In genomic region chr3:133966954-133967353, GRCh38 we compare ENCODE assay signal across 32 cellular contexts.
"Had no signal": no experiment of that assay in that cellular context is flagged by ENCODE, and none has a peak within 500 bp of the region (broad histone marks: within the 10 kb centered on the region; RNA-seq: fewer than 3 reads in every experiment).

No MANE protein-coding gene starts in this region.

- H3K36me3 Mint-ChIP-seq: activated naive CD8-positive, alpha-beta T cell had no signal

- FAIRE-seq: bronchial epithelial cell, colon, endometrium, islet of Langerhans had no signal

- H3K36me3 ChIP-seq: esophagus squamous epithelium, heart right ventricle, ovary, prostate gland, suprapubic skin, tibial nerve had no signal

- H3K27ac Mint-ChIP-seq: activated CD4-positive, alpha-beta T cell treated with anti-CD3 and anti-CD28 coated beads for 36 hours; activated naive CD8-positive, alpha-beta T cell; activated T-cell treated with anti-CD3 and anti-CD28 coated beads, Interleukin-2, amount 50 U/mL, for 72 hours; nephron; T-helper 2 cell treated with Interferon-gamma antibody and Interleukin-4, amounts not matched to agents 5 μg/mL and 100 μg/mL, for 36 hours had no signal

- H3K4me3 ChIP-seq: esophagus squamous epithelium, heart right ventricle, left ventricle myocardium inferior, lung, ovary, prostate gland, smooth muscle cell, suprapubic skin, tibial nerve had no signal

- H3K4me3 Mint-ChIP-seq: activated CD4-positive, alpha-beta T cell treated with anti-CD3 and anti-CD28 coated beads for 36 hours; activated naive CD8-positive, alpha-beta T cell; activated T-cell treated with anti-CD3 and anti-CD28 coated beads, Interleukin-2, amount 50 U/mL, for 72 hours; central memory CD8-positive, alpha-beta T cell; nephron; T-helper 2 cell treated with Interferon-gamma antibody and Interleukin-4, amounts not matched to agents 5 μg/mL and 100 μg/mL, for 36 hours had no signal

- H3K4me2 ChIP-seq: smooth muscle cell had no signal

- H3K4me1 ChIP-seq: prostate gland had no signal

- H3K9me3 Mint-ChIP-seq: nephron; T-helper 2 cell treated with Interferon-gamma antibody and Interleukin-4, amounts not matched to agents 5 μg/mL and 100 μg/mL, for 36 hours had no signal

- DNase-seq: activated CD4-positive, alpha-beta T cell treated with anti-CD3 and anti-CD28 coated beads for 36 hours; activated CD4-positive, CD25-positive, alpha-beta regulatory T cell; activated naive CD4-positive, alpha-beta T cell; activated T-cell treated with anti-CD3 and anti-CD28 coated beads for 4 hours; activated T-cell treated with anti-CD3 and anti-CD28 coated beads, Interleukin-2, amount 50 U/mL, for 72 hours; anterior cingulate cortex; dermis blood vessel endothelial cell; effector CD4-positive, alpha-beta T cell; esophagus squamous epithelium; foreskin melanocyte; heart right ventricle; left ventricle myocardium inferior; retina; stimulated activated CD4-positive, alpha-beta T cell treated with anti-CD3 and anti-CD28 coated beads, Interleukin-15, amount 100 ng/mL, for 24 hours; stimulated activated CD4-positive, alpha-beta T cell treated with anti-CD3 and anti-CD28 coated beads, Interleukin-2, amount 100 ng/mL, for 24 hours; stimulated activated naive CD4-positive, alpha-beta T cell; T-helper 1 cell had no signal

- H3K9me3 ChIP-seq: esophagus squamous epithelium, ovary, prostate gland, suprapubic skin had no signal

- H3K4me1 Mint-ChIP-seq: activated CD4-positive, alpha-beta T cell treated with anti-CD3 and anti-CD28 coated beads for 36 hours; central memory CD8-positive, alpha-beta T cell had no signal

- H3K27me3 Mint-ChIP-seq: activated CD4-positive, alpha-beta T cell treated with anti-CD3 and anti-CD28 coated beads for 36 hours; activated naive CD8-positive, alpha-beta T cell had no signal

- H3K27me3 ChIP-seq: esophagus squamous epithelium, heart right ventricle, ovary, suprapubic skin, tibial nerve had no signal

- H3K27ac ChIP-seq: epithelial cell of prostate, esophagus squamous epithelium, left ventricle myocardium inferior, ovary, prostate gland, suprapubic skin had no signal
